Comparison of ENCODE assay signal across 9 cellular contexts in genomic region chr15:41894251-41894790, GRCh38. TPM values are rescaled to one million over a fixed set of nuclear protein-coding genes. Genes with fewer than 3 reads are reported as not detected.
A peak's percentile ranks its signal among the peaks of the same experiment; 100 is the strongest.
DNase-seq lines count a peak whose midpoint lies in the region; ATAC-seq and TF ChIP-seq lines count a peak whose summit lies in the region.
"Had no signal": no experiment of that assay in that cellular context is flagged by ENCODE, and none has a peak within 500 bp of the region (broad histone marks: within the 10 kb centered on the region; RNA-seq: fewer than 3 reads in every experiment).

No MANE protein-coding gene starts in this region.

- H3K4ac ChIP-seq in trophoblast cell (ENCODE audit: low read depth, low read length) = no peak overlapping the region

- H3K18ac ChIP-seq in trophoblast cell (ENCODE audit: low read length) = no peak overlapping the region

- H3F3A ChIP-seq in neural progenitor cell (ENCODE audit: low read depth) = peaks cover 12% of the 10 kb centered on the region

- POLR2A ChIA-PET in CD8-positive, alpha-beta memory T cell (lab: Charles Lee) = interaction anchor here (0.6 to 1.7 kb wide), 9 partner anchors 8 to 351 kb away, joined by 3 to 12 read pairs (median 7); partner anchors contain the start of genes EHD4, JMJD7 and MAPKBP1

- no peak for TF ChIP-seq CTCF in neural progenitor cell (IDR thresholded peaks at IDR 0.05)

- peak overlapping the region; percentile 73 to 93 (median 84) for H3K4me3 Mint-ChIP-seq in CD8-positive, alpha-beta memory T cell
- H3K4me3 Mint-ChIP-seq in neural progenitor cell = no peak overlapping the region

- peak overlapping the region; percentile 76 for H3K27ac ChIP-seq in CD8-positive, alpha-beta memory T cell (ENCODE audit: low read depth, low read length)
- H3K27ac ChIP-seq in duodenal mucosa (ENCODE audit: low read depth, low read length) (no peak overlapping the region), trophoblast cell (ENCODE audit: low read depth, low read length) (no peak overlapping the region), neural progenitor cell (no peak overlapping the region)

- no peak overlapping the region for H4K12ac ChIP-seq in trophoblast cell (ENCODE audit: low read depth, low read length)

- no peak overlapping the region for H2BK5ac ChIP-seq in trophoblast cell (ENCODE audit: low read depth, low read length, poor library complexity)

- no peaks in the 10 kb centered on the region for H3K36me3 ChIP-seq in CD8-positive, alpha-beta memory T cell (ENCODE audit: insufficient read depth, low read length)
- H3K36me3 ChIP-seq in duodenal mucosa (ENCODE audit: control insufficient read depth in 1 of 2, insufficient read depth in 2 of 2, low read length in 2 of 2) (no peaks in the 10 kb centered on the region), trophoblast cell (ENCODE audit: control insufficient read depth in 1 of 2, insufficient read depth in 2 of 2, low read length in 2 of 2) (peaks cover 5 to 6% of the 10 kb centered on the region in 2 experiments), neural progenitor cell (no peaks in the 10 kb centered on the region)

- peaks cover 0 to 23% (median 7%) of the 10 kb centered on the region in 3 donors for H3K36me3 Mint-ChIP-seq in CD8-positive, alpha-beta memory T cell
- no peaks in the 10 kb centered on the region for H3K36me3 Mint-ChIP-seq in neural progenitor cell

- H3K9ac ChIP-seq in duodenal mucosa (ENCODE audit: low read depth in 1 of 2, low read length in 2 of 2) (peak overlapping the region in 1 of 2 donors; percentile 11), trophoblast cell (ENCODE audit: low read length) (no peak overlapping the region), neural progenitor cell (no peak overlapping the region)

- CTCF ChIA-PET in CD8-positive, alpha-beta memory T cell (lab: Charles Lee) = interaction anchor here (1.0 to 4.5 kb wide), 7 partner anchors 10 to 151 kb away, joined by 3 to 41 read pairs (median 6); partner anchors contain the start of gene MAPKBP1

- H2BK120ac ChIP-seq in trophoblast cell (ENCODE audit: insufficient read depth, low read length, poor library complexity) = no peak overlapping the region

- H2AFZ ChIP-seq in trophoblast cell (ENCODE audit: insufficient read depth, low read length, poor library complexity) (peak overlapping the region; percentile 23), neural progenitor cell (replicated peaks) (no peak overlapping the region)

- H3K27me3 Mint-ChIP-seq in CD8-positive, alpha-beta memory T cell = peaks cover 0 to 1% of the 10 kb centered on the region in 2 donors
- H3K27me3 Mint-ChIP-seq in neural progenitor cell (ENCODE audit: insufficient read depth, low read depth) = peaks cover 5% of the 10 kb centered on the region

- no peak for DNase-seq in CD8-positive, alpha-beta memory T cell
- DNase-seq in trophoblast cell (no peak), T1000 (lab: John Stamatoyannopoulos, UW) (no peak), KG1 (lab: John Stamatoyannopoulos, UW) (no peak), neural progenitor cell (ENCODE audit: low spot score) (no peak)
- DNase-seq in stimulated activated CD4-positive, alpha-beta T cell treated with anti-CD3 and anti-CD28 coated beads, Interleukin-1b, Interleukin-23, amount 100 ng/mL, for 48 hours = no peak
- DNase-seq: GOT3 had no signal

- H3K4me1 ChIP-seq in CD8-positive, alpha-beta memory T cell (ENCODE audit: insufficient read depth, low read length) = peaks cover 38% of the 10 kb centered on the region
- H3K4me1 ChIP-seq in duodenal mucosa (ENCODE audit: control insufficient read depth in 1 of 2, insufficient read depth in 2 of 2, low read length in 2 of 2) (peaks cover 0 to 22% of the 10 kb centered on the region in 2 donors), trophoblast cell (ENCODE audit: control insufficient read depth in 1 of 2, insufficient read depth in 2 of 2, low read length in 2 of 2) (peaks cover 12 to 14% of the 10 kb centered on the region in 2 experiments), neural progenitor cell (peaks cover 18% of the 10 kb centered on the region)

- H3K9me3 ChIP-seq in CD8-positive, alpha-beta memory T cell (ENCODE audit: low read length) = no peaks in the 10 kb centered on the region
- H3K9me3 ChIP-seq in duodenal mucosa (ENCODE audit: control insufficient read depth in 1 of 2, low read length in 2 of 2) (no peaks in the 10 kb centered on the region), trophoblast cell (ENCODE audit: insufficient read depth, low read depth, low read length) (peaks cover 6% of the 10 kb centered on the region), neural progenitor cell (ENCODE audit: low read depth) (no peaks in the 10 kb centered on the region)

- peaks cover 35 to 64% (median 37%) of the 10 kb centered on the region in 3 donors for H3K4me1 Mint-ChIP-seq in CD8-positive, alpha-beta memory T cell
- H3K4me1 Mint-ChIP-seq in neural progenitor cell = peaks cover 22% of the 10 kb centered on the region

- peak overlapping the region; percentile 29 for H3K4me3 ChIP-seq in CD8-positive, alpha-beta memory T cell (ENCODE audit: low read length)
- H3K4me3 ChIP-seq in duodenal mucosa (ENCODE audit: low read depth in 1 of 2, low read length in 2 of 2) = peak overlapping the region; percentile 15 to 43
- H3K4me3 ChIP-seq in trophoblast cell (ENCODE audit: low read depth, low read length) = no peak overlapping the region
- H3K4me3 ChIP-seq in neural progenitor cell = no peak overlapping the region

- no peaks in the 10 kb centered on the region for H3K9me3 Mint-ChIP-seq in CD8-positive, alpha-beta memory T cell
- H3K9me3 Mint-ChIP-seq in neural progenitor cell = no peaks in the 10 kb centered on the region

- peaks cover 2% of the 10 kb centered on the region for H3K79me1 ChIP-seq in trophoblast cell (ENCODE audit: low read length)

- H3K14ac ChIP-seq in trophoblast cell (ENCODE audit: low read length) = peak overlapping the region; percentile 4

- peak overlapping the region; percentile 42 for H2AK5ac ChIP-seq in trophoblast cell (ENCODE audit: low read length)

- H3K23ac ChIP-seq in trophoblast cell (ENCODE audit: low read length) = no peak overlapping the region

- WGBS in trophoblast cell (ENCODE audit: extremely low coverage, insufficient coverage, insufficient read length) = no CpG with 5 or more reads among the region's 17 CpGs

- H3K79me2 ChIP-seq in trophoblast cell (ENCODE audit: control insufficient read depth, insufficient read depth, low read length, poor library complexity) (no peaks in the 10 kb centered on the region), neural progenitor cell (ENCODE audit: low read depth) (no peaks in the 10 kb centered on the region)

- no peak overlapping the region for H3K4me2 ChIP-seq in trophoblast cell (ENCODE audit: low read length)
- no peak overlapping the region for H3K4me2 ChIP-seq in neural progenitor cell

- peak overlapping the region; percentile 23 for H4K8ac ChIP-seq in trophoblast cell (ENCODE audit: low read depth, low read length)

- no peak overlapping the region for H4K91ac ChIP-seq in trophoblast cell (ENCODE audit: low read depth, low read length)

- H3K27ac Mint-ChIP-seq in CD8-positive, alpha-beta memory T cell = peak overlapping the region; percentile 99 to 100 (median 100)
- H3K27ac Mint-ChIP-seq in neural progenitor cell = no peak overlapping the region

- no peak overlapping the region for H2BK12ac ChIP-seq in trophoblast cell (ENCODE audit: low read length)

- peak; percentile 8 for ATAC-seq in HG03460 (IDR thresholded peaks at IDR 0.05; ENCODE audit: unreplicated experiment)

- H4K20me1 ChIP-seq in neural progenitor cell (ENCODE audit: low read depth) = no peaks in the 10 kb centered on the region

- no peaks in the 10 kb centered on the region for H3K27me3 ChIP-seq in CD8-positive, alpha-beta memory T cell (ENCODE audit: insufficient read depth, low read length, poor library complexity, severe bottlenecking)
- no peaks in the 10 kb centered on the region for H3K27me3 ChIP-seq in duodenal mucosa (ENCODE audit: control insufficient read depth in 1 of 2, insufficient read depth in 2 of 2, low read length in 2 of 2)
- no peaks in the 10 kb centered on the region for H3K27me3 ChIP-seq in trophoblast cell (ENCODE audit: insufficient read depth, low read length)
- H3K27me3 ChIP-seq in neural progenitor cell = no peaks in the 10 kb centered on the region

RNA-seq across cellular contexts. Expression of gene SPTBN5, which starts 0.5 kb away (rescaled TPM):
- total RNA-seq in CD8-positive, alpha-beta memory T cell = under 1 TPM; 0.31 to 0.39 TPM
- polyA plus RNA-seq in CD8-positive, alpha-beta memory T cell = not detected
- polyA plus RNA-seq in trophoblast cell (2013) = 0.53 and 0.55 TPM in 2 replicates
- 0.15 TPM in 1 of 2 replicates, not detected in the other for total RNA-seq in neural progenitor cell (ENCODE audit: low replicate concordance)

RNA-seq across cellular contexts. Expression of gene PLA2G4B, which starts 55.7 kb away (rescaled TPM):
- total RNA-seq in CD8-positive, alpha-beta memory T cell = 1 to 10 TPM; 5.9 to 6.8 TPM
- polyA plus RNA-seq in CD8-positive, alpha-beta memory T cell = 3.1 TPM
- 5.1 and 5.5 TPM in 2 replicates for polyA plus RNA-seq in trophoblast cell (2013)
- 2.0 and 10.1 TPM in 2 replicates for total RNA-seq in neural progenitor cell (ENCODE audit: low replicate concordance)

Comparison
In these comparisons a context has a peak if more than half of its experiments do, and no peak if none do; other contexts are left out.
1. H3K4me3 ChIP-seq: peak in CD8-positive, alpha-beta memory T cell (single experiment) and duodenal mucosa (2 of 2); none in trophoblast cell (single experiment) and neural progenitor cell (single experiment).